Comparison of ENCODE assay signal across 1 cellular context in genomic region chr3:129655326-129655725, GRCh38.
TF ChIP-seq lines count a peak whose summit lies in the region.

No MANE protein-coding gene starts in this region.

TF ChIP-seq in HepG2, 621 proteins besides CTCF, POLR2A, EP300 and RAD21 (continued from another document and continues in another):
- TF ChIP-seq BCLAF1 (IDR thresholded peaks at IDR 0.05): no peak
- TF ChIP-seq REST (IDR thresholded peaks at IDR 0.05; ENCODE audit: borderline replicate concordance in 1 of 2, low read depth in 1 of 2, low read length in 2 of 2): no peak
- TF ChIP-seq ZNF563 (CRISPR knock-in tag; IDR thresholded peaks at IDR 0.05): no peak
- no peak for TF ChIP-seq ZMAT5 (CRISPR knock-in tag; IDR thresholded peaks at IDR 0.05; ENCODE audit: borderline replicate concordance, low read depth)
- TF ChIP-seq NFE2L2 (IDR thresholded peaks at IDR 0.05; ENCODE audit: low read length): no peak
- TF ChIP-seq PHF5A (CRISPR knock-in tag; IDR thresholded peaks at IDR 0.05; ENCODE audit: low read depth, unreplicated experiment): no peak
- TF ChIP-seq JUND (CRISPR knock-in tag; IDR thresholded peaks at IDR 0.05): no peak
- no peak for TF ChIP-seq ZNF329 (CRISPR knock-in tag; IDR thresholded peaks at IDR 0.05; ENCODE audit: low read depth)
- no peak for TF ChIP-seq ZNF552 (CRISPR knock-in tag; IDR thresholded peaks at IDR 0.05; ENCODE audit: borderline replicate concordance)
- no peak for TF ChIP-seq MTF1 (CRISPR knock-in tag; IDR thresholded peaks at IDR 0.05)
- no peak for TF ChIP-seq CBFB (CRISPR knock-in tag; IDR thresholded peaks at IDR 0.05)
- TF ChIP-seq RBAK (CRISPR knock-in tag; IDR thresholded peaks at IDR 0.05): no peak
- TF ChIP-seq ZFYVE20 (CRISPR knock-in tag; IDR thresholded peaks at IDR 0.05; ENCODE audit: borderline replicate concordance, low read depth): no peak
- TF ChIP-seq HMGXB3 (CRISPR knock-in tag; IDR thresholded peaks at IDR 0.05; ENCODE audit: borderline replicate concordance): 0 out of 2 replicates have a peak, but pooled peaks have one; percentile 35
- TF ChIP-seq PRDM15 (CRISPR knock-in tag; IDR thresholded peaks at IDR 0.05): no peak
- no peak for TF ChIP-seq ZBTB43 (CRISPR knock-in tag; conservative IDR thresholded peaks at IDR 0.05)
- TF ChIP-seq TARDBP (CRISPR knock-in tag; IDR thresholded peaks at IDR 0.05): peak; percentile 42; the same call in 1 of the 2 replicates
- TF ChIP-seq MATR3 (CRISPR knock-in tag; IDR thresholded peaks at IDR 0.05): no peak
- no peak for TF ChIP-seq HIVEP1 (CRISPR knock-in tag; IDR thresholded peaks at IDR 0.05)
- TF ChIP-seq SKIL (CRISPR knock-in tag; IDR thresholded peaks at IDR 0.05; ENCODE audit: borderline replicate concordance): no peak
- no peak for TF ChIP-seq ZNF605 (CRISPR knock-in tag; IDR thresholded peaks at IDR 0.05)
- no peak for TF ChIP-seq LBX2 (CRISPR knock-in tag; IDR thresholded peaks at IDR 0.05; ENCODE audit: borderline replicate concordance)
- no peak for TF ChIP-seq E2F2 (CRISPR knock-in tag; IDR thresholded peaks at IDR 0.05; ENCODE audit: borderline replicate concordance)
- TF ChIP-seq ZNF781 (CRISPR knock-in tag; IDR thresholded peaks at IDR 0.05; ENCODE audit: borderline replicate concordance, not compliant biosample characterization): no peak
- no peak for TF ChIP-seq ZSCAN12 (CRISPR knock-in tag; IDR thresholded peaks at IDR 0.05)
- TF ChIP-seq ZNF124 (CRISPR knock-in tag; IDR thresholded peaks at IDR 0.05): no peak
- TF ChIP-seq ZNF577 (CRISPR knock-in tag; IDR thresholded peaks at IDR 0.05; ENCODE audit: borderline replicate concordance, low read depth): no peak
- peak; percentile 16; the same call in 1 of the 2 replicates for TF ChIP-seq ERF (CRISPR knock-in tag; IDR thresholded peaks at IDR 0.05)
- TF ChIP-seq FOSL1 (CRISPR knock-in tag; IDR thresholded peaks at IDR 0.05; ENCODE audit: borderline replicate concordance): no peak
- TF ChIP-seq ZBTB2 (CRISPR knock-in tag; IDR thresholded peaks at IDR 0.05; ENCODE audit: low read depth): peak; percentile 47; the same call in 1 of the 2 replicates
- no peak for TF ChIP-seq PITX1 (CRISPR knock-in tag; IDR thresholded peaks at IDR 0.05)
- TF ChIP-seq FOXA3 (CRISPR knock-in tag; IDR thresholded peaks at IDR 0.05): peak; percentile 47; the same call in 1 of the 2 replicates
- TF ChIP-seq SALL1 (CRISPR knock-in tag; IDR thresholded peaks at IDR 0.05): no peak
- no peak for TF ChIP-seq NCOA5 (CRISPR knock-in tag; IDR thresholded peaks at IDR 0.05)
